ENCODE assay signal across 8 cellular contexts in genomic region chr4:143700420-143701352, GRCh38. TPM values are rescaled to one million over a fixed set of nuclear protein-coding genes. Genes with fewer than 3 reads are reported as not detected.
DNase-seq lines count a peak whose midpoint lies in the region; ATAC-seq and TF ChIP-seq lines count a peak whose summit lies in the region.

TSS of gene FREM3 (minus strand) at chr4:143700675. CDS start at chr4:143700675, 0 bp downstream.

- TF ChIP-seq CTCF in PC-3 (conservative IDR thresholded peaks at IDR 0.05; ENCODE audit: low read depth, low read length) (no peak), foreskin keratinocyte (conservative IDR thresholded peaks at IDR 0.05) (no peak), psoas muscle (IDR thresholded peaks at IDR 0.05) (no peak), PC-9 (conservative IDR thresholded peaks at IDR 0.05) (no peak), OCI-LY7 (conservative IDR thresholded peaks at IDR 0.05; ENCODE audit: low read length) (no peak)

- H3K36me3 ChIP-seq in PC-3 (ENCODE audit: low read depth, low read length), result no peaks in the 10 kb centered on the region
- H3K36me3 ChIP-seq in psoas muscle (ENCODE audit: insufficient read depth in 1 of 2, low read depth in 1 of 2), result no peaks in the 10 kb centered on the region
- H3K36me3 ChIP-seq in PC-9 (ENCODE audit: low read depth), result no peaks in the 10 kb centered on the region
- no peaks in the 10 kb centered on the region for H3K36me3 ChIP-seq in OCI-LY7 (ENCODE audit: insufficient read depth, low read length)

- H3F3A ChIP-seq in PC-3 (ENCODE audit: low read length, unreplicated experiment) (no peaks in the 10 kb centered on the region), PC-9 (ENCODE audit: insufficient read depth, low read depth) (no peaks in the 10 kb centered on the region)

- H3K4me2 ChIP-seq in PC-3 (ENCODE audit: low read length) (peak within 1 kb of the TSS; percentile 35), PC-9 (no peak within 1 kb of the TSS), OCI-LY7 (ENCODE audit: low read length) (no peak within 1 kb of the TSS)

- H3K4me1 ChIP-seq in PC-3 (ENCODE audit: insufficient read depth, low read length), result no peaks in the 10 kb centered on the region
- H3K4me1 ChIP-seq in foreskin keratinocyte, result no peaks in the 10 kb centered on the region
- peaks cover 14% of the 10 kb centered on the region for H3K4me1 ChIP-seq in psoas muscle
- no peaks in the 10 kb centered on the region for H3K4me1 ChIP-seq in PC-9 (replicated peaks; ENCODE audit: insufficient read depth)
- H3K4me1 ChIP-seq in OCI-LY7 (ENCODE audit: insufficient read depth, low read length, poor library complexity, severe bottlenecking), result no peaks in the 10 kb centered on the region

- CTCF ChIA-PET in PC-3 (lab: Charles Lee), result no interaction called here
- CTCF ChIA-PET in PC-9 (lab: Charles Lee), result no interaction called here
- CTCF ChIA-PET in OCI-LY7 (lab: Charles Lee; ENCODE audit: unreplicated experiment), result interaction anchor here (0.6 kb wide), 1 partner anchor 73 kb away, joined by 5 read pairs; no protein-coding TSS in a partner anchor

- POLR2A ChIA-PET in PC-3 (lab: Charles Lee; ENCODE audit: unreplicated experiment), result interaction anchor here (0.7 kb wide), 1 partner anchor 275 kb away, joined by 23 read pairs; no protein-coding TSS in a partner anchor
- POLR2A ChIA-PET in PC-9 (lab: Charles Lee; ENCODE audit: unreplicated experiment), result no interaction called here
- POLR2A ChIA-PET in OCI-LY7 (lab: Charles Lee), result interaction anchor here (0.7 to 1.0 kb wide), 3 partner anchors 10 to 479 kb away, joined by 3 to 7 read pairs (median 5); no protein-coding TSS in a partner anchor

- WGBS in psoas muscle, 3 donors, result 1 to 2% (median 2%) methylated on average over 58 to 64 of the region's 64 CpGs

- H3K27ac ChIP-seq in PC-3 (ENCODE audit: low read length) (no peak within 1 kb of the TSS), foreskin keratinocyte (no peak within 1 kb of the TSS), psoas muscle (no peak within 1 kb of the TSS), PC-9 (no peak within 1 kb of the TSS), OCI-LY7 (ENCODE audit: low read depth, low read length, poor library complexity, severe bottlenecking) (no peak within 1 kb of the TSS)

- H3K79me2 ChIP-seq in PC-3 (ENCODE audit: low read length), result no peaks in the 10 kb centered on the region
- no peaks in the 10 kb centered on the region for H3K79me2 ChIP-seq in PC-9 (ENCODE audit: low read depth)
- H3K79me2 ChIP-seq in OCI-LY7 (ENCODE audit: insufficient read depth, low read depth, low read length), result no peaks in the 10 kb centered on the region

- 0 out of 2 replicates have a peak within 1 kb of the TSS, but pooled peaks have one; percentile 28 for H2AFZ ChIP-seq in PC-3 (ENCODE audit: low read length)
- no peak within 1 kb of the TSS for H2AFZ ChIP-seq in PC-9
- no peak within 1 kb of the TSS for H2AFZ ChIP-seq in OCI-LY7 (ENCODE audit: low read length)

- BruUV-seq in PC-3 (replicated peaks; lab: Mats Ljungman, UMichigan) (no TSS peak), PC-9 (replicated peaks; lab: Mats Ljungman, UMichigan) (no TSS peak), OCI-LY7 (replicated peaks; lab: Mats Ljungman, UMichigan) (no TSS peak)

- no peak for DNase-seq in PC-3
- peak in 1 of 2 donors; percentile 14 for DNase-seq in foreskin keratinocyte
- DNase-seq in psoas muscle, result peak in 1 of 2 donors; percentile 56
- no peak for DNase-seq in PC-9
- DNase-seq in OCI-LY7 (ENCODE audit: low spot score), result no peak

- H3K9me3 ChIP-seq in PC-3 (ENCODE audit: low read length), result no peaks in the 10 kb centered on the region
- H3K9me3 ChIP-seq in psoas muscle, result no peaks in the 10 kb centered on the region
- H3K9me3 ChIP-seq in PC-9 (ENCODE audit: insufficient read depth, low read depth), result no peaks in the 10 kb centered on the region
- H3K9me3 ChIP-seq in OCI-LY7 (ENCODE audit: low read length), result no peaks in the 10 kb centered on the region

- H4K20me1 ChIP-seq in PC-3 (ENCODE audit: low read length) (no peaks in the 10 kb centered on the region), PC-9 (ENCODE audit: insufficient read depth) (no peaks in the 10 kb centered on the region), OCI-LY7 (ENCODE audit: insufficient read depth, low read length) (no peaks in the 10 kb centered on the region)

- peak; percentile 49 for ATAC-seq in GM18909 (IDR thresholded peaks at IDR 0.05; ENCODE audit: poor library complexity, unreplicated experiment)
- ATAC-seq in PC-3, result peak; percentile 67
- peak; percentile 69 for ATAC-seq in foreskin keratinocyte
- peak; percentile 17 to 57 (median 41) for ATAC-seq in psoas muscle
- ATAC-seq in HG02678 (IDR thresholded peaks at IDR 0.05; ENCODE audit: unreplicated experiment), result no peak
- no peak for ATAC-seq in HG03039 (IDR thresholded peaks at IDR 0.05; ENCODE audit: unreplicated experiment)

- intact Hi-C loops in PC-3 (cut with micrococcal nuclease), result no loop called here
- intact Hi-C loops in psoas muscle (cut with DNase I), result no loop called here
- intact Hi-C loops in PC-9 (cut with micrococcal nuclease; ENCODE audit: unreplicated experiment), result no loop called here
- intact Hi-C loops in OCI-LY7 (cut with micrococcal nuclease; ENCODE audit: unreplicated experiment), result no loop called here

- H3K9me2 ChIP-seq in PC-3 (replicated peaks; ENCODE audit: low read length) (no peaks in the 10 kb centered on the region), PC-9 (ENCODE audit: insufficient read depth) (no peaks in the 10 kb centered on the region), OCI-LY7 (ENCODE audit: insufficient read depth, low read length) (no peaks in the 10 kb centered on the region)

- no peak within 1 kb of the TSS for H3K9ac ChIP-seq in PC-3 (ENCODE audit: low read length)

- peaks cover 49% of the 10 kb centered on the region for H3K27me3 ChIP-seq in PC-3 (ENCODE audit: low read length)
- H3K27me3 ChIP-seq in foreskin keratinocyte, result peaks cover 51% of the 10 kb centered on the region
- peaks cover 4 to 41% (median 17%) of the 10 kb centered on the region in 3 donors for H3K27me3 ChIP-seq in psoas muscle (ENCODE audit: insufficient read depth in 3 of 3, low read length in 2 of 3)
- H3K27me3 ChIP-seq in PC-9 (ENCODE audit: insufficient read depth, low read depth), result no peaks in the 10 kb centered on the region

- H3K4me3 ChIP-seq in PC-3 (ENCODE audit: low read length), result peak within 1 kb of the TSS; percentile 18; the same call in 1 of the 2 replicates
- peak within 1 kb of the TSS; percentile 59 for H3K4me3 ChIP-seq in psoas muscle
- no peak within 1 kb of the TSS for H3K4me3 ChIP-seq in PC-9
- H3K4me3 ChIP-seq in OCI-LY7 (ENCODE audit: low read depth, low read length, poor library complexity, severe bottlenecking), result no peak within 1 kb of the TSS

RNA-seq across cellular contexts. Expression of gene FREM3, which starts in this region (rescaled TPM):
- total RNA-seq in PC-3 (2014; rRNA removed) (not detected in 2 replicates), foreskin keratinocyte (not detected in 2 replicates), psoas muscle (not detected), PC-9 (2021) (not detected in 2 replicates), OCI-LY7 (2022) (not detected in 2 replicates)
- polyA plus RNA-seq in foreskin keratinocyte (not detected in 2 replicates), psoas muscle (under 1 TPM in 1 of 3 donors, not detected in 2; 0.01 TPM)
- total RNA-seq in OCI-LY7 (2014; rRNA removed; shearing (Covaris generic)), result not detected in 2 replicates

Comparison
In these comparisons a context has a peak if more than half of its experiments do, and no peak if none do; other contexts are left out.
1. Peak in ATAC-seq, H3K4me3 ChIP-seq and H3K4me2 ChIP-seq in PC-3; RNA of the gene not detected or under 1 TPM.
2. Peak in ATAC-seq in foreskin keratinocyte; RNA of the gene not detected or under 1 TPM.
3. Peak in ATAC-seq and H3K4me3 ChIP-seq in psoas muscle; RNA of the gene not detected or under 1 TPM.